In genomic region chr1:31934706-31935629, GRCh38 we compare ENCODE assay signal across 8 cellular contexts. TPM values are rescaled to one million over a fixed set of nuclear protein-coding genes. Genes with fewer than 3 reads are reported as not detected.
DNase-seq lines count a peak whose midpoint lies in the region; ATAC-seq and TF ChIP-seq lines count a peak whose summit lies in the region.

No MANE protein-coding gene starts in this region.

- H3K9me3 Mint-ChIP-seq in CD8-positive, alpha-beta T cell = no peaks in the 10 kb centered on the region

- DNase-seq in CD8-positive, alpha-beta T cell = peak in 2 of 7 experiments; percentile 37 to 44
- DNase-seq in M059J (ENCODE audit: low read depth) (peak; percentile 75), adrenal gland (no peak), lower lobe of right lung (no peak), NCI-H2029 treated with DMSO at 0.1 percent for 48 hours (lab: John Stamatoyannopoulos, UW) (no peak)

- peak overlapping the region; percentile 16 for H3K4me3 ChIP-seq in CD8-positive, alpha-beta T cell (ENCODE audit: low read depth, low read length)
- H3K4me3 ChIP-seq in adrenal gland (peak overlapping the region in 1 of 4 donors; percentile 19), lower lobe of right lung (peak overlapping the region; percentile 2), urinary bladder (ENCODE audit: low read depth, low read length) (no peak overlapping the region)

- TF ChIP-seq POLR2A in adrenal gland (IDR thresholded peaks at IDR 0.05) = no peak

- POLR2A ChIA-PET in CD8-positive, alpha-beta T cell (lab: Charles Lee) = interaction anchor here (0.7 to 2.3 kb wide), 9 partner anchors 8 to 80 kb away, joined by 3 to 18 read pairs (median 5); no protein-coding TSS in a partner anchor

- intact Hi-C loops in CD8-positive, alpha-beta T cell (cut with DNase I, micrococcal nuclease) = loop anchor here (1.0 to 10.0 kb wide), 6 partner anchors 8 to 1180 kb away; partner anchors contain the start of genes LAPTM5 (in 1 of the 2) and PEF1 (in 1 of the 2)
- intact Hi-C loops in adrenal gland (cut with DNase I) (no loop called here), lower lobe of right lung (cut with DNase I) (no loop called here)

- no peaks in the 10 kb centered on the region for H3K36me3 ChIP-seq in CD8-positive, alpha-beta T cell (ENCODE audit: insufficient read depth, low read length)
- H3K36me3 ChIP-seq in adrenal gland (replicated peaks in 1 of 2) (no peaks in the 10 kb centered on the region), lower lobe of right lung (no peaks in the 10 kb centered on the region), urinary bladder (ENCODE audit: insufficient read depth) (no peaks in the 10 kb centered on the region)

- peaks cover 82% of the 10 kb centered on the region for H3K4me1 ChIP-seq in CD8-positive, alpha-beta T cell (ENCODE audit: insufficient read depth, low read length)
- H3K4me1 ChIP-seq in adrenal gland (replicated peaks in 1 of 2) (peaks cover 64 to 87% of the 10 kb centered on the region in 2 donors), lower lobe of right lung (peaks cover 87% of the 10 kb centered on the region), urinary bladder (ENCODE audit: insufficient read depth) (peaks cover 2% of the 10 kb centered on the region)

- H3K27me3 Mint-ChIP-seq in CD8-positive, alpha-beta T cell (ENCODE audit: low read depth) = no peaks in the 10 kb centered on the region

- peak; percentile 18 for ATAC-seq in CD8-positive, alpha-beta T cell
- ATAC-seq in lower lobe of right lung (no peak), HG02763 (IDR thresholded peaks at IDR 0.05; ENCODE audit: unreplicated experiment) (no peak), GM18511 (IDR thresholded peaks at IDR 0.05; ENCODE audit: unreplicated experiment) (no peak)

- CTCF ChIA-PET in CD8-positive, alpha-beta T cell (lab: Charles Lee) = interaction anchor here (0.6 to 16.9 kb wide), 11 partner anchors 8 to 128 kb away, joined by 3 to 349 read pairs (median 3); no protein-coding TSS in a partner anchor

- TF ChIP-seq CTCF in CD8-positive, alpha-beta T cell (IDR thresholded peaks at IDR 0.05) = no peak
- no peak for TF ChIP-seq CTCF in adrenal gland (IDR thresholded peaks at IDR 0.05)
- no peak for TF ChIP-seq CTCF in lower lobe of right lung (IDR thresholded peaks at IDR 0.05)

- H3K27ac ChIP-seq in CD8-positive, alpha-beta T cell (ENCODE audit: low read depth, low read length) = peak overlapping the region; percentile 22
- peak overlapping the region in 4 of 5 donors; percentile 26 to 74 (median 50) for H3K27ac ChIP-seq in adrenal gland
- H3K27ac ChIP-seq in lower lobe of right lung = no peak overlapping the region
- peak overlapping the region; percentile 86 for H3K27ac ChIP-seq in urinary bladder (ENCODE audit: low read depth)

- no peaks in the 10 kb centered on the region for H3K27me3 ChIP-seq in CD8-positive, alpha-beta T cell (ENCODE audit: insufficient read depth, low read length)
- no peaks in the 10 kb centered on the region for H3K27me3 ChIP-seq in adrenal gland
- H3K27me3 ChIP-seq in lower lobe of right lung (ENCODE audit: low read depth) = no peaks in the 10 kb centered on the region

- 35 to 41% (median 38%) methylated on average over 8 of the region's 8 CpGs for WGBS in adrenal gland, 4 donors
- 10% methylated on average over 8 of the region's 8 CpGs for WGBS in urinary bladder

- peaks cover 13% of the 10 kb centered on the region for H3K36me3 Mint-ChIP-seq in CD8-positive, alpha-beta T cell

- peaks cover 79% of the 10 kb centered on the region for H3K4me1 Mint-ChIP-seq in CD8-positive, alpha-beta T cell (ENCODE audit: low read depth)

- peak overlapping the region; percentile 99 for H3K27ac Mint-ChIP-seq in CD8-positive, alpha-beta T cell

- no peaks in the 10 kb centered on the region for H3K9me3 ChIP-seq in CD8-positive, alpha-beta T cell (ENCODE audit: low read length)
- H3K9me3 ChIP-seq in adrenal gland (replicated peaks in 1 of 3) (no peaks in the 10 kb centered on the region), lower lobe of right lung (no peaks in the 10 kb centered on the region)

- peak overlapping the region; percentile 100 for H3K4me3 Mint-ChIP-seq in CD8-positive, alpha-beta T cell

RNA-seq across cellular contexts. Expression of gene PTP4A2, which starts 3.2 kb away (rescaled TPM):
- total RNA-seq in CD8-positive, alpha-beta T cell = 100 to 1,000 TPM; 257 to 278 TPM
- 334 and 398 TPM in 2 replicates for total RNA-seq in M059J (2014; rRNA removed; shearing (Covaris generic))
- total RNA-seq in adrenal gland = 100 to 1,000 TPM in 6 of 8 donors, 10 to 100 TPM in 2; 75.9 to 268 (median 185) TPM
- 100 to 1,000 TPM in 1 of 3 donors, 10 to 100 TPM in 2; 51.8 to 371 (median 56.2) TPM for polyA plus RNA-seq in adrenal gland
- total RNA-seq in lower lobe of right lung = 205 TPM
- total RNA-seq in urinary bladder = 462 TPM
- 118 TPM for polyA plus RNA-seq in urinary bladder

Comparison
In these comparisons a context has a peak if more than half of its experiments do, and no peak if none do; other contexts are left out.
1. intact Hi-C loops: an anchor here in CD8-positive, alpha-beta T cell (1.0 to 10.0 kb wide); none called in adrenal gland and lower lobe of right lung.